ENCODE assay signal across 11 cellular contexts in genomic region chr22:36692280-36692679, GRCh38. TPM values are rescaled to one million over a fixed set of nuclear protein-coding genes. Genes with fewer than 3 reads are reported as not detected.
"Had no signal": no experiment of that assay in that cellular context is flagged by ENCODE, and none has a peak within 500 bp of the region (broad histone marks: within the 10 kb centered on the region; RNA-seq: fewer than 3 reads in every experiment).

No MANE protein-coding gene starts in this region.

- H3K27ac Mint-ChIP-seq: GM23338, HFFc6, IgD-negative memory B cell had no signal

- H3K4me1 Mint-ChIP-seq: IgD-negative memory B cell had no signal

- H3K9ac ChIP-seq: KMS-11 had no signal

- H3K4me1 ChIP-seq: HAP-1 had no signal

- H3K27ac ChIP-seq: HL-60, KMS-11 had no signal

- H2AFZ ChIP-seq: GM23338 had no signal

- H3K4me3 ChIP-seq: GM23338, HAP-1 had no signal

- H3K36me3 Mint-ChIP-seq: IgD-negative memory B cell had no signal

- H3K36me3 ChIP-seq: HAP-1 had no signal

- H3K4me2 ChIP-seq: GM23338, KMS-11 had no signal

- H3K4me3 Mint-ChIP-seq: GM23338, HFFc6 had no signal

- DNase-seq: HFFc6, Karpas-422, KBM-7 had no signal

- H3K9me3 Mint-ChIP-seq: GM23338, HFFc6 had no signal

- ATAC-seq: GM23338, HepG2 had no signal

- H3K9me3 ChIP-seq: HAP-1 had no signal

RNA-seq across cellular contexts. Expression of gene CACNG2, which starts 11.3 kb away (rescaled TPM):
- total RNA-seq: GM23338, H1, HepG2, HFFc6, HT1080 had no signal
